ENCODE assay signal across 30 cellular contexts in genomic region chr2:240981273-240981672, GRCh38. TPM values are rescaled to one million over a fixed set of nuclear protein-coding genes. Genes with fewer than 3 reads are reported as not detected.
DNase-seq lines count a peak whose midpoint lies in the region; ATAC-seq, FAIRE-seq and TF ChIP-seq lines count a peak whose summit lies in the region.
"Had no signal": no experiment of that assay in that cellular context is flagged by ENCODE, and none has a peak within 500 bp of the region (broad histone marks: within the 10 kb centered on the region; RNA-seq: fewer than 3 reads in every experiment).

No MANE protein-coding gene starts in this region.

- FAIRE-seq in A549 (lab: Jason Lieb, UNC) (no peak), H54 (lab: Jason Lieb, UNC) (no peak)
- FAIRE-seq: frontal cortex, GM12892, keratinocyte, small intestine, TTC549 had no signal

- TF ChIP-seq POLR2A in A549 (IDR thresholded peaks at IDR 0.05; ENCODE audit: low read length) (no peak), H54 (IDR thresholded peaks at IDR 0.05; ENCODE audit: low read depth, low read length) (no peak), sigmoid colon (IDR thresholded peaks at IDR 0.05) (no peak)

- H3K36me3 ChIP-seq in neural progenitor cell: no peaks in the 10 kb centered on the region
- H3K36me3 ChIP-seq in sigmoid colon: no peaks in the 10 kb centered on the region

- WGBS in A549 (ENCODE audit: missing lambda C conversion rate): 4% methylated on average over 3 of the region's 3 CpGs
- 35 to 39% methylated on average over 3 of the region's 3 CpGs for WGBS in sigmoid colon, 2 donors

- no peak overlapping the region for H3K4me2 ChIP-seq in A549
- H3K4me2 ChIP-seq in neural progenitor cell: no peak overlapping the region

- peaks cover 4% of the 10 kb centered on the region for H4K20me1 ChIP-seq in neural progenitor cell (ENCODE audit: low read depth)

- no peaks in the 10 kb centered on the region for H3K9me3 ChIP-seq in A549
- no peaks in the 10 kb centered on the region for H3K9me3 ChIP-seq in neural progenitor cell (ENCODE audit: low read depth)
- H3K9me3 ChIP-seq in sigmoid colon: no peaks in the 10 kb centered on the region
- H3K9me3 ChIP-seq: psoas muscle had no signal

- H3K4me1 ChIP-seq in A549 (peaks cover 12% of the 10 kb centered on the region; the same call in 1 of the 3 replicates), neural progenitor cell (no peaks in the 10 kb centered on the region), sigmoid colon (no peaks in the 10 kb centered on the region)
- H3K4me1 ChIP-seq: psoas muscle had no signal

- DNase-seq in A549 (ENCODE audit: low read depth in 1 of 2, low spot score in 1 of 2) (no peak), H54 (ENCODE audit: insufficient read length, low spot score) (peak; percentile 34), dedifferentiated amniotic fluid mesenchymal stem cell (ENCODE audit: extremely low spot score) (peak; percentile 15), neural progenitor cell (ENCODE audit: low spot score) (no peak), glutamatergic neuron (no peak), sigmoid colon (no peak), NCI-H2227 (lab: John Stamatoyannopoulos, UW; ENCODE audit: unreplicated experiment) (no peak)
- DNase-seq: activated CD4-positive, CD25-positive, alpha-beta regulatory T cell treated with anti-CD3 and anti-CD28 coated beads, Interleukin-2, amount 50 U/mL, for 72 hours; activated naive CD4-positive, alpha-beta T cell; activated T-cell treated with anti-CD3 and anti-CD28 coated beads, Interleukin-2, amount 50 U/mL, for 4 hours; amniotic stem cell; caudate nucleus; CD8-positive, alpha-beta T cell; GOT3; NCI-H1092 treated with DMSO at 0.1 percent for 48 hours; NCI-H1930; NCI-H226; NCI-H774; SHP77 treated with DMSO at 0.1 percent for 48 hours; small intestine; stimulated activated CD4-positive, alpha-beta T cell treated with anti-CD3 and anti-CD28 coated beads, Interleukin-2, amount 100 ng/mL, for 48 hours; stimulated activated naive CD4-positive, alpha-beta T cell; trophoblast cell had no signal

- no peak overlapping the region for H3K27ac ChIP-seq in A549
- H3K27ac ChIP-seq in neural progenitor cell: no peak overlapping the region
- H3K27ac ChIP-seq in sigmoid colon: no peak overlapping the region
- H3K27ac ChIP-seq: psoas muscle had no signal

- H3K4me1 Mint-ChIP-seq in neural progenitor cell (no peaks in the 10 kb centered on the region), glutamatergic neuron (ENCODE audit: low read depth, unreplicated experiment) (no peaks in the 10 kb centered on the region)

- H3K4me3 ChIP-seq in A549 (no peak overlapping the region), neural progenitor cell (no peak overlapping the region), sigmoid colon (no peak overlapping the region)
- H3K4me3 ChIP-seq: lung, psoas muscle had no signal

- H3K4me3 Mint-ChIP-seq in neural progenitor cell (no peak overlapping the region), glutamatergic neuron (ENCODE audit: unreplicated experiment) (no peak overlapping the region)
- H3K4me3 Mint-ChIP-seq: activated T-cell treated with anti-CD3 and anti-CD28 coated beads, Interleukin-2, amount 50 U/mL, for 4 hours; CD8-positive, alpha-beta T cell had no signal

- POLR2A ChIA-PET in A549 (lab: Yijun Ruan, JAX): no interaction called here

- no peak for TF ChIP-seq CTCF in A549 (IDR thresholded peaks at IDR 0.05)
- no peak for TF ChIP-seq CTCF in neural progenitor cell (IDR thresholded peaks at IDR 0.05)
- TF ChIP-seq CTCF in glutamatergic neuron (IDR thresholded peaks at IDR 0.05; ENCODE audit: partially characterized antibody, unreplicated experiment): no peak
- TF ChIP-seq CTCF in sigmoid colon (IDR thresholded peaks at IDR 0.05): no peak

- CTCF ChIA-PET in A549 (lab: Yijun Ruan, JAX): interaction anchor here (1.4 kb wide), 2 partner anchors 8 to 10 kb away, joined by 4 read pairs; no protein-coding TSS in a partner anchor

- H2AFZ ChIP-seq in neural progenitor cell (replicated peaks): no peak overlapping the region

- intact Hi-C loops in sigmoid colon (cut with DNase I): no loop called here

- no peaks in the 10 kb centered on the region for H3K79me2 ChIP-seq in neural progenitor cell (ENCODE audit: low read depth)

- H3K9me3 Mint-ChIP-seq in neural progenitor cell: no peaks in the 10 kb centered on the region
- peaks cover 4% of the 10 kb centered on the region for H3K9me3 Mint-ChIP-seq in glutamatergic neuron (ENCODE audit: unreplicated experiment)
- H3K9me3 Mint-ChIP-seq: activated T-cell treated with anti-CD3 and anti-CD28 coated beads, Interleukin-2, amount 50 U/mL, for 4 hours; CD8-positive, alpha-beta T cell had no signal

- no peaks in the 10 kb centered on the region for H3F3A ChIP-seq in neural progenitor cell (ENCODE audit: low read depth)

- no peak overlapping the region for H3K9ac ChIP-seq in neural progenitor cell

- no peaks in the 10 kb centered on the region for H3K36me3 Mint-ChIP-seq in neural progenitor cell
- no peaks in the 10 kb centered on the region for H3K36me3 Mint-ChIP-seq in glutamatergic neuron (ENCODE audit: unreplicated experiment)
- H3K36me3 Mint-ChIP-seq: CD8-positive, alpha-beta T cell had no signal

- H3K27ac Mint-ChIP-seq in neural progenitor cell (peak overlapping the region; percentile 48), glutamatergic neuron (ENCODE audit: unreplicated experiment) (no peak overlapping the region)
- H3K27ac Mint-ChIP-seq: CD8-positive, alpha-beta T cell had no signal

- peaks cover 19% of the 10 kb centered on the region for H3K27me3 Mint-ChIP-seq in neural progenitor cell (ENCODE audit: insufficient read depth, low read depth)
- peaks cover 7% of the 10 kb centered on the region for H3K27me3 Mint-ChIP-seq in glutamatergic neuron (ENCODE audit: unreplicated experiment)

- no peak for TF ChIP-seq RAD21 in A549 (conservative IDR thresholded peaks at IDR 0.05 in 1 of 2, IDR thresholded peaks at IDR 0.05 in 1 of 2)

- H3K27me3 ChIP-seq in neural progenitor cell: peaks cover 30% of the 10 kb centered on the region
- peaks cover 0 to 29% (median 15%) of the 10 kb centered on the region in 3 donors for H3K27me3 ChIP-seq in sigmoid colon

- ATAC-seq in A549 (no peak), GM21360 (IDR thresholded peaks at IDR 0.05; ENCODE audit: unreplicated experiment) (no peak)
- ATAC-seq: activated T-cell treated with anti-CD3 and anti-CD28 coated beads, Interleukin-2, amount 50 U/mL, for 4 hours; CD8-positive, alpha-beta T cell; psoas muscle had no signal

- TF ChIP-seq EP300 in A549 (IDR thresholded peaks at IDR 0.05) (no peak), sigmoid colon (IDR thresholded peaks at IDR 0.05) (no peak)

TF ChIP-seq in A549, 52 proteins besides CTCF, POLR2A, EP300 and RAD21:
- TF ChIP-seq KDM5A (IDR thresholded peaks at IDR 0.05) (no peak), MYC (IDR thresholded peaks at IDR 0.05; ENCODE audit: borderline replicate concordance, low read length) (no peak), CHD4 (IDR thresholded peaks at IDR 0.05; ENCODE audit: borderline replicate concordance) (no peak), MAFK (IDR thresholded peaks at IDR 0.05; ENCODE audit: partially characterized antibody) (peak; percentile 21), CBX2 (IDR thresholded peaks at IDR 0.05; ENCODE audit: borderline replicate concordance, low read depth) (no peak), KDM1A (IDR thresholded peaks at IDR 0.05; ENCODE audit: low read depth) (no peak), RFX5 (IDR thresholded peaks at IDR 0.05) (no peak), MAX (IDR thresholded peaks at IDR 0.05) (no peak), JUNB (IDR thresholded peaks at IDR 0.05) (no peak), JUN (IDR thresholded peaks at IDR 0.05) (no peak), USF2 (IDR thresholded peaks at IDR 0.05) (no peak), NFE2L2 (conservative IDR thresholded peaks at IDR 0.05; ENCODE audit: low read length) (0 out of 2 replicates have a peak, but pooled peaks have one; percentile 18)

RNA-seq across cellular contexts. Expression of gene SNED1, which starts 17.1 kb away (rescaled TPM):
- polyA plus RNA-seq in A549 (2011; rRNA removed) (0.21 and 0.34 TPM in 2 replicates), A549 (2017; fragmentation: RNase III; extraction: RNeasy Plus Mini Kit Qiagen cat#74134 plus additional on column Dnase treatment) (0.13 to 0.21 TPM (median 0.15 TPM) in 3 replicates), sigmoid colon (1 to 10 TPM in 2 of 3 donors, under 1 TPM in 1; 0.69 to 6.3 (median 3.0) TPM)
- 0.50 and 0.53 TPM in 2 replicates for polyA plus RNA-seq in A549 (2012; cell fraction: cytosol; rRNA removed)
- polyA plus RNA-seq in A549 (2012; cell fraction: nucleus; rRNA removed): 1.1 and 1.4 TPM in 2 replicates
- 0.79 and 0.92 TPM in 2 replicates for polyA minus RNA-seq in A549 (2011; rRNA and poly(A)+ RNA removed)
- total RNA-seq in neural progenitor cell (ENCODE audit: low replicate concordance) (0.11 and 0.31 TPM in 2 replicates), glutamatergic neuron (ENCODE audit: unreplicated experiment) (2.8 TPM), sigmoid colon (10 to 100 TPM in 3 of 4 donors, 1 to 10 TPM in 1; 8.3 to 37.1 (median 17.0) TPM)

Comparison
In these comparisons a context has a peak if more than half of its experiments do, and no peak if none do; other contexts are left out.
1. DNase-seq: peak in H54 (single experiment) and dedifferentiated amniotic fluid mesenchymal stem cell (single experiment); none in A549 (0 of 2), neural progenitor cell (single experiment), glutamatergic neuron (single experiment), sigmoid colon (single experiment) and NCI-H2227 (single experiment).